ENCODE assay signal across 23 cellular contexts in the genomic region with DNA sequence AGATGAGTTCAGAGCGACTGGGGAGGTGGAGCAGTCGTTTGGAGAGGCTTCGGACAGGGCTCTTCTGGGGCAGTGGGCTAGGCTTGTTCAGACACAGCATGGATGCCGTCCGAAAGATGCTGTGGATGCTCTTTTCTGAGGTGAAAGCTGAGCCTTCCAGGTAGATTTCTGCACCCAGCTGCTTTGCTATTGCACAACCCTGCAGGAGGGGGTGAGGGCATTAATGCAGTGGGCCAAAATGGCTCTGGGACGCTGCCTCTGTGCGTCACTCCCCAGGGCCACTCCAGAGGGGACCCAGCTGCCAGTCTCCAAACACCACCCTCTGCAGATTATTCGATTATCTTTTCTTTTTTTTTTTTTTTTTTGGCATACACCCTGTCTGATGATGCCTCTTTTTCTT.
"Had no signal": no experiment of that assay in that cellular context is flagged by ENCODE, and none has a peak within 500 bp of the region (broad histone marks: within the 10 kb centered on the region; RNA-seq: fewer than 3 reads in every experiment).

No MANE protein-coding gene starts in this region.

- H3K27ac ChIP-seq: colonic mucosa, esophagus squamous epithelium, heart right ventricle, lower lobe of right lung, ovary, psoas muscle, sigmoid colon, stomach, tibial artery had no signal

- H3K4me1 ChIP-seq: colonic mucosa, psoas muscle had no signal

- H3K9me3 ChIP-seq: colonic mucosa, esophagus squamous epithelium, heart right ventricle, lower lobe of right lung, ovary, psoas muscle, sigmoid colon, stomach, tibial artery had no signal

- H3K36me3 ChIP-seq: colonic mucosa, esophagus squamous epithelium, ovary, sigmoid colon had no signal

- ATAC-seq: heart right ventricle; left ventricle myocardium superior; lower lobe of right lung; natural killer cell; psoas muscle; right cardiac atrium; stimulated activated effector memory CD8-positive, alpha-beta T cell treated with anti-CD3 and anti-CD28 coated beads, Interleukin-12 subunit alpha, Interleukin-12 subunit beta, amount 100 ng/mL, for 72 hours had no signal

- H3K4me3 ChIP-seq: colonic mucosa, esophagus squamous epithelium, heart right ventricle, lower lobe of right lung, ovary, psoas muscle, sigmoid colon, stomach, tibial artery had no signal

- H3K27me3 ChIP-seq: colonic mucosa, ovary had no signal

- DNase-seq: colonic mucosa; effector memory CD4-positive, alpha-beta T cell; esophagus squamous epithelium; foreskin melanocyte; glutamatergic neuron; heart right ventricle; hippocampal formation; left ventricle myocardium superior; lower lobe of right lung; natural killer cell; occipital lobe; ovary; psoas muscle; right cardiac atrium; sigmoid colon; stimulated activated CD4-positive, alpha-beta T cell treated with anti-CD3 and anti-CD28 coated beads, Interleukin-2, amount 100 ng/mL, for 24 hours; stimulated activated CD4-positive, alpha-beta T cell treated with anti-CD3 and anti-CD28 coated beads, Interleukin-4, amount 100 ng/mL, for 24 hours; stimulated activated naive CD4-positive, alpha-beta T cell treated with Interleukin-2 at 50 U/mL for 16 hours; stomach; tibial artery had no signal

- FAIRE-seq: endothelial cell of umbilical vein, islet of Langerhans had no signal
